ENCODE assay signal across 17 cellular contexts in the genomic region with DNA sequence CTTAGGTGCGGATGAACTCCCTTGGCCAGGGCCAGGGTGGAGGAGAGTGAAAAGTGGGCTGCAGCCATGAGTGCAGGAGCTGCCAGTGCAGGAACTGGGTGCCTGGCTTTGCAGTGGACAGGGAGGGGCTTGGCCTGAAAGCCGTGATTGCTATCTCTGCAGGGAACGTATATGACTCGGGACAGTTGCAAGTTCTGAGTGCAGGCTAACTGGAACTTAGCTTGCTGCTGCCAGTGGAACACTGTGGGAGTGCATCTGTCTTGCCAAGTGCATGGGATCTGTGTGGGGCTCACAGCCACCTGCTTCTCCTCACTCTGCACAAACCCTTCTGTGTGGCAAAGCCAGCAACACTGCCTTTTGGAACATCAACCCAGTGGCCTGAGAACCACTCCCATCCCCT. TPM values are rescaled to one million over a fixed set of nuclear protein-coding genes. Genes with fewer than 3 reads are reported as not detected.
A peak's percentile ranks its signal among the peaks of the same experiment; 100 is the strongest.
DNase-seq lines count a peak whose midpoint lies in the region; ATAC-seq and TF ChIP-seq lines count a peak whose summit lies in the region.
"Had no signal": no experiment of that assay in that cellular context is flagged by ENCODE, and none has a peak within 500 bp of the region (broad histone marks: within the 10 kb centered on the region; RNA-seq: fewer than 3 reads in every experiment).

No MANE protein-coding gene starts in this region.

- H3K14ac ChIP-seq in H9 (ENCODE audit: insufficient read depth, low read length) (no peak overlapping the region; the same call in 1 of the 2 replicates), neuronal stem cell (ENCODE audit: low read length) (no peak overlapping the region)

- H3K27me3 Mint-ChIP-seq in H9 (ENCODE audit: low read depth) (no peaks in the 10 kb centered on the region), glutamatergic neuron (ENCODE audit: unreplicated experiment) (peaks cover 5% of the 10 kb centered on the region)
- H3K27me3 Mint-ChIP-seq: CD4-positive, CD25-positive, alpha-beta regulatory T cell had no signal

- H2AK5ac ChIP-seq in H9 (ENCODE audit: insufficient read length, low read length) (no peak overlapping the region), neuronal stem cell (ENCODE audit: low read depth, low read length) (no peak overlapping the region)

- no peak overlapping the region for H3K27ac ChIP-seq in H9 (ENCODE audit: insufficient read length, low read depth, low read length)
- no peak overlapping the region for H3K27ac ChIP-seq in neuronal stem cell (replicated peaks; ENCODE audit: low read length)
- H3K27ac ChIP-seq: BLaER1, C4-2B had no signal

- H3K9ac ChIP-seq in H9 (ENCODE audit: extremely low read depth, insufficient read length, low read length) (no peak overlapping the region), neuronal stem cell (ENCODE audit: low read depth, low read length, poor library complexity) (peak overlapping the region; percentile 7)
- H3K9ac ChIP-seq: BLaER1 had no signal

- H3K4me1 ChIP-seq in H9 (ENCODE audit: insufficient read depth, low read length) (no peaks in the 10 kb centered on the region), neuronal stem cell (ENCODE audit: control insufficient read depth in 2 of 2, insufficient read depth in 1 of 2, low read depth in 1 of 2, low read length in 2 of 2) (no peaks in the 10 kb centered on the region)
- H3K4me1 ChIP-seq: BLaER1, Caco-2 had no signal

- no peak overlapping the region for H3T11ph ChIP-seq in H9 (ENCODE audit: low read length)

- peak; percentile 35 for DNase-seq in Ammon's horn (ENCODE audit: low spot score)
- DNase-seq in H9, result no peak
- DNase-seq in neuronal stem cell (ENCODE audit: low spot score), result no peak
- DNase-seq in glutamatergic neuron, result no peak
- no peak for DNase-seq in AG08396 (ENCODE audit: low spot score)
- DNase-seq: AML-193; Caco-2; CD4-positive, CD25-positive, alpha-beta regulatory T cell; CD8-positive, alpha-beta T cell; DMS153; DND-41; GOT3; HCEC 1CT had no signal

- H3K56ac ChIP-seq in H9 (ENCODE audit: insufficient read length, low read depth, low read length), result no peak overlapping the region

- no peak overlapping the region for H3K18ac ChIP-seq in H9 (ENCODE audit: insufficient read length, low read depth, low read length)
- no peak overlapping the region for H3K18ac ChIP-seq in neuronal stem cell (ENCODE audit: low read length)

- H3K79me1 ChIP-seq in H9 (ENCODE audit: insufficient read depth, low read depth, low read length, poor library complexity, severe bottlenecking) (no peaks in the 10 kb centered on the region), neuronal stem cell (ENCODE audit: low read depth, low read length) (no peaks in the 10 kb centered on the region)

- no peak overlapping the region for H4K5ac ChIP-seq in H9 (ENCODE audit: insufficient read length, low read depth, low read length)

- H3K79me2 ChIP-seq in H9 (ENCODE audit: insufficient read depth, low read length), result no peaks in the 10 kb centered on the region

- peaks cover 2 to 11% (median 7%) of the 10 kb centered on the region in 3 experiments; a peak in 5 of 7 replicates for H3K36me3 Mint-ChIP-seq in H9 (ENCODE audit: insufficient read depth in 1 of 3, low read depth in 3 of 3)
- H3K36me3 Mint-ChIP-seq in glutamatergic neuron (ENCODE audit: unreplicated experiment), result peaks cover 22% of the 10 kb centered on the region

- H3K36me3 ChIP-seq in neuronal stem cell (replicated peaks in 1 of 2; ENCODE audit: control insufficient read depth in 2 of 2, insufficient read depth in 2 of 2, low read length in 2 of 2), result no peaks in the 10 kb centered on the region
- H3K36me3 ChIP-seq: BLaER1 had no signal

- H4K8ac ChIP-seq in H9 (replicated peaks; ENCODE audit: insufficient read length, low read depth, low read length) (no peak overlapping the region), neuronal stem cell (ENCODE audit: low read depth, low read length) (no peak overlapping the region)

- H3K4ac ChIP-seq in H9 (ENCODE audit: low read depth, low read length) (no peak overlapping the region), neuronal stem cell (ENCODE audit: low read length) (no peak overlapping the region)

- H3K4me2 ChIP-seq in H9 (ENCODE audit: insufficient read depth, insufficient read length, low read length), result no peak overlapping the region
- H3K4me2 ChIP-seq in neuronal stem cell (ENCODE audit: insufficient read depth, low read length, poor library complexity, severe bottlenecking), result no peak overlapping the region
- H3K4me2 ChIP-seq: BLaER1 had no signal

- H2BK20ac ChIP-seq in H9 (ENCODE audit: low read depth, low read length, poor library complexity, severe bottlenecking), result no peak overlapping the region

- H2BK12ac ChIP-seq in H9 (ENCODE audit: insufficient read length, low read depth, low read length) (no peak overlapping the region), neuronal stem cell (ENCODE audit: low read length) (no peak overlapping the region)

- H3K4me1 Mint-ChIP-seq in H9 (peaks cover 0 to 1% of the 10 kb centered on the region in 2 experiments; a peak in 1 of 4 replicates), glutamatergic neuron (ENCODE audit: low read depth, unreplicated experiment) (no peaks in the 10 kb centered on the region)

- no peaks in the 10 kb centered on the region for H4K20me1 ChIP-seq in H9 (ENCODE audit: control insufficient read depth, insufficient read depth, insufficient read length)
- H4K20me1 ChIP-seq: BLaER1 had no signal

- H3K23me2 ChIP-seq in H9 (ENCODE audit: insufficient read length, low read depth, low read length, poor library complexity, severe bottlenecking), result no peaks in the 10 kb centered on the region

- H2BK5ac ChIP-seq in H9 (ENCODE audit: insufficient read length, low read length) (no peak overlapping the region), neuronal stem cell (ENCODE audit: low read length) (no peak overlapping the region)

- no peak for ATAC-seq in HG02798 (IDR thresholded peaks at IDR 0.05; ENCODE audit: poor library complexity, unreplicated experiment)
- ATAC-seq: CD8-positive, alpha-beta T cell had no signal

- H2AFZ ChIP-seq in H9 (ENCODE audit: low read length) (no peak overlapping the region), neuronal stem cell (ENCODE audit: low read length) (no peak overlapping the region)

- H3K9me3 ChIP-seq in H9 (ENCODE audit: control insufficient read depth, low read depth, low read length) (no peaks in the 10 kb centered on the region), neuronal stem cell (replicated peaks in 1 of 2; ENCODE audit: control insufficient read depth in 2 of 2, insufficient read depth in 1 of 2, low read depth in 1 of 2, low read length in 2 of 2) (peaks cover 0 to 2% of the 10 kb centered on the region in 2 donors)

- no peak overlapping the region for H3K4me3 ChIP-seq in neuronal stem cell (ENCODE audit: low read length in 2 of 2)
- H3K4me3 ChIP-seq: BLaER1 had no signal

- peaks cover 12 to 18% of the 10 kb centered on the region in 2 experiments for H3K9me3 Mint-ChIP-seq in H9
- peaks cover 9% of the 10 kb centered on the region for H3K9me3 Mint-ChIP-seq in glutamatergic neuron (ENCODE audit: unreplicated experiment)

- peak overlapping the region; percentile 55 for H2BK120ac ChIP-seq in H9 (ENCODE audit: low read depth, low read length, poor library complexity, severe bottlenecking)
- no peak overlapping the region for H2BK120ac ChIP-seq in neuronal stem cell (ENCODE audit: low read depth, low read length)

- no peaks in the 10 kb centered on the region for H3K27me3 ChIP-seq in H9 (ENCODE audit: insufficient read depth, low read length)
- no peaks in the 10 kb centered on the region for H3K27me3 ChIP-seq in neuronal stem cell (ENCODE audit: control insufficient read depth in 3 of 3, insufficient read depth in 3 of 3, low read depth in 1 of 3, low read length in 3 of 3)
- H3K27me3 ChIP-seq: BLaER1 had no signal

- H3K23ac ChIP-seq in H9 (ENCODE audit: insufficient read length, low read depth, low read length) (no peak overlapping the region), neuronal stem cell (ENCODE audit: low read depth, low read length, poor library complexity) (no peak overlapping the region)

- no CpG with 5 or more reads among the region's 4 CpGs for WGBS in H9 (ENCODE audit: extremely low coverage, insufficient read length, low lambda C conversion rate)
- no CpG with 5 or more reads among the region's 4 CpGs for WGBS in neuronal stem cell (ENCODE audit: extremely low coverage in 2 of 2, insufficient read length in 2 of 2, insufficient replicate concordance in 1 of 2), 2 donors

- H3K27ac Mint-ChIP-seq in H9 (no peak overlapping the region), glutamatergic neuron (ENCODE audit: unreplicated experiment) (no peak overlapping the region)
- H3K27ac Mint-ChIP-seq: CD4-positive, CD25-positive, alpha-beta regulatory T cell; CD8-positive, alpha-beta T cell had no signal

- H2BK15ac ChIP-seq in H9 (ENCODE audit: low read depth, low read length) (no peak overlapping the region), neuronal stem cell (ENCODE audit: low read length) (no peak overlapping the region)

- H3K4me3 Mint-ChIP-seq in H9 (no peak overlapping the region), glutamatergic neuron (ENCODE audit: unreplicated experiment) (no peak overlapping the region)
- H3K4me3 Mint-ChIP-seq: CD4-positive, CD25-positive, alpha-beta regulatory T cell; CD8-positive, alpha-beta T cell had no signal

- H4K91ac ChIP-seq in H9 (ENCODE audit: insufficient read length, low read depth, low read length), result no peak overlapping the region
- no peak overlapping the region for H4K91ac ChIP-seq in neuronal stem cell (ENCODE audit: low read depth, low read length, poor library complexity)

- TF ChIP-seq CTCF in H9 (conservative IDR thresholded peaks at IDR 0.05) (no peak), glutamatergic neuron (IDR thresholded peaks at IDR 0.05; ENCODE audit: partially characterized antibody, unreplicated experiment) (no peak)

RNA-seq across cellular contexts. Expression of gene FLACC1, which starts 36.9 kb away (rescaled TPM):
- total RNA-seq in H9 (2021) (0.42 TPM in 1 of 2 replicates, not detected in the other), glutamatergic neuron (ENCODE audit: unreplicated experiment) (1.2 TPM)
- polyA plus RNA-seq in neuronal stem cell (2013, experiment 1 of 2), result 0.20 TPM
- 0.08 TPM for polyA plus RNA-seq in neuronal stem cell (2013, experiment 2 of 2)
- total RNA-seq: A172 had no signal

RNA-seq across cellular contexts. Expression of gene CASP8, which starts 59.9 kb away (rescaled TPM):
- total RNA-seq in H9 (2021), result 7.8 and 10.0 TPM in 2 replicates
- 0.20 TPM for polyA plus RNA-seq in neuronal stem cell (2013, experiment 1 of 2)
- polyA plus RNA-seq in neuronal stem cell (2013, experiment 2 of 2), result 0.12 TPM
- not detected for total RNA-seq in glutamatergic neuron (ENCODE audit: unreplicated experiment)
